8 cellular contexts compared by ENCODE assay signal in the genomic region with DNA sequence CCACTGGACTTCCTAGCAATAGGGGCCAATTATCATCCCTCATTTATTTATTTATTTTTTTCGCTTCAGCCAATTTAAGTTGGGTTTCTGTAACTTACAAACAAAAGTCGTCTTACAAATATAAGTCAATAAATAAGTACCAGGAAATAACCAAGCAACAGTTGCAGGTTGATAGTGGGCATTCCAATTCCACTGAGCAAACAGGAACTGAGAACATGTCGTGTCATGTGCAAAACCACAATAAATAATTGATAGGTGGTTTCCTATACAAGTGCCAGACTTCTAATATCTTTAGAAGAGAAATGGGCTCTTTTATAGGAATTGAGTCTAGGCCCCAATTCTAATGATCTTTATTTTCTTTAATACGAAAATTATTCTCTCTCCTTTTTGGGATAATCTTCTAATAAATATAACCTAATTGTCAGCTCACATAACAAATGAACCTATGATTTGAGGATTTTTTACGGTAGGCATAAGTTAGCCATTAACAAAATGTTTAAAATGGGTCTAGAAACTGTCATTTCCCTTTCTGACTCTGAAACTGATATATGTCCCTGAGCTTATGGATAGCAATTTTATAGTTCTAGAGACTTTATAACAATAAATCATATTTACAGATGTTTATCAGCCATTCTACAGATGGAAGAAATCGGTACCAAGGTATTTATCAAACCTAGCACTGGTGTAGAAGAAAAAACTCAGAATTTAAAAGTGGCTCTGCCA.
DNase-seq lines count a peak whose midpoint lies in the region; ATAC-seq, FAIRE-seq and TF ChIP-seq lines count a peak whose summit lies in the region.

No MANE protein-coding gene starts in this region.

- CTCF ChIA-PET in mammary epithelial cell (lab: Charles Lee; ENCODE audit: low non-redundant PET): no interaction called here

- peak; percentile 83 for ATAC-seq in GM21447 (IDR thresholded peaks at IDR 0.05; ENCODE audit: unreplicated experiment)
- ATAC-seq in HG03571 (IDR thresholded peaks at IDR 0.05; ENCODE audit: unreplicated experiment): peak; percentile 85
- no peak for ATAC-seq in GM23338
- no peak for ATAC-seq in omental fat pad (ENCODE audit: low FRiP score)

- no peaks in the 10 kb centered on the region for H3F3A ChIP-seq in GM23338 (replicated peaks; ENCODE audit: low read depth)

- no peak overlapping the region for H3K27ac Mint-ChIP-seq in GM23338

- WGBS in mammary epithelial cell (ENCODE audit: low coverage, missing lambda C conversion rate): 77% methylated on average over 6 of the region's 6 CpGs

- peaks cover 3% of the 10 kb centered on the region for H3K27me3 Mint-ChIP-seq in GM23338 (ENCODE audit: insufficient read depth, low read depth, poor library complexity)

- H2AFZ ChIP-seq in mammary epithelial cell (ENCODE audit: low read depth, low read length) (no peak overlapping the region), GM23338 (no peak overlapping the region)

- in situ Hi-C loops in mammary epithelial cell (cut with MboI; ENCODE audit: low sequenced_read_pairs in 2 of 2): no loop called here

- H4K20me1 ChIP-seq in mammary epithelial cell (ENCODE audit: insufficient read depth, low read length) (no peaks in the 10 kb centered on the region), GM23338 (replicated peaks; ENCODE audit: insufficient read depth) (no peaks in the 10 kb centered on the region)

- peak overlapping the region; percentile 31 for H3K4me2 ChIP-seq in mammary epithelial cell (ENCODE audit: insufficient read depth, low read depth, low read length)
- no peak overlapping the region for H3K4me2 ChIP-seq in GM23338

- no peak overlapping the region for H3K9ac ChIP-seq in mammary epithelial cell (ENCODE audit: insufficient read depth, low read length)

- H3K9me3 Mint-ChIP-seq in GM23338: peaks cover 18% of the 10 kb centered on the region; the same call in 2 of the 3 replicates

- H3K4me3 ChIP-seq in mammary epithelial cell (replicated peaks in 1 of 3; ENCODE audit: insufficient read depth in 1 of 3, low read depth in 2 of 3, low read length in 3 of 3): no peak overlapping the region
- no peak overlapping the region for H3K4me3 ChIP-seq in GM23338

- H3K4me3 Mint-ChIP-seq in GM23338: no peak overlapping the region

- H3K4me1 Mint-ChIP-seq in GM23338: peaks cover 21% of the 10 kb centered on the region

- DNase-seq in COLO668 (lab: John Stamatoyannopoulos, UW; ENCODE audit: unreplicated experiment): peak; percentile 14
- DNase-seq in mammary epithelial cell: peak; percentile 46
- no peak for DNase-seq in D721Med (ENCODE audit: insufficient read length, low spot score)
- DNase-seq in AG08396 (ENCODE audit: low spot score): no peak
- DNase-seq in GM23338 (ENCODE audit: low spot score): no peak
- no peak for DNase-seq in omental fat pad (ENCODE audit: low spot score)

- no peaks in the 10 kb centered on the region for H3K9me3 ChIP-seq in mammary epithelial cell (replicated peaks; ENCODE audit: insufficient read depth, low read length)

- dilution Hi-C loops in mammary epithelial cell (cut with HindIII; ENCODE audit: low sequenced_read_pairs): no loop called here

- BruUV-seq in mammary epithelial cell (replicated peaks; lab: Mats Ljungman, UMichigan): no TSS peak

- H3K9me2 ChIP-seq in GM23338 (ENCODE audit: insufficient read depth): no peaks in the 10 kb centered on the region

- peaks cover 56% of the 10 kb centered on the region for H3K79me2 ChIP-seq in mammary epithelial cell (ENCODE audit: insufficient read depth, low read length)
- no peaks in the 10 kb centered on the region for H3K79me2 ChIP-seq in GM23338 (replicated peaks; ENCODE audit: insufficient read depth)

- FAIRE-seq in D721Med (lab: Jason Lieb, UNC): no peak

- peaks cover 25% of the 10 kb centered on the region for H3K4me1 ChIP-seq in mammary epithelial cell (ENCODE audit: insufficient read depth, low read length)
- H3K4me1 ChIP-seq in GM23338 (ENCODE audit: insufficient read depth): peaks cover 18% of the 10 kb centered on the region; the same call in 1 of the 2 replicates

- H3K27me3 ChIP-seq in mammary epithelial cell (ENCODE audit: insufficient read depth, low read length): no peaks in the 10 kb centered on the region
- no peaks in the 10 kb centered on the region for H3K27me3 ChIP-seq in GM23338 (ENCODE audit: insufficient read depth)

- H3K36me3 ChIP-seq in mammary epithelial cell (ENCODE audit: insufficient read depth, low read length): peaks cover 3% of the 10 kb centered on the region
- H3K36me3 ChIP-seq in GM23338 (ENCODE audit: insufficient read depth): no peaks in the 10 kb centered on the region

- intact Hi-C loops in mammary epithelial cell (cut with micrococcal nuclease): no loop called here

- H3K27ac ChIP-seq in mammary epithelial cell (ENCODE audit: insufficient read depth, low read depth, low read length) (peak overlapping the region; percentile 54), GM23338 (ENCODE audit: low read depth) (no peak overlapping the region)

- no peak for TF ChIP-seq CTCF in mammary epithelial cell (conservative IDR thresholded peaks at IDR 0.05 in 1 of 2, IDR thresholded peaks at IDR 0.05 in 1 of 2; ENCODE audit: extremely low read depth in 1 of 2, insufficient read depth in 1 of 2, low read depth in 1 of 2, low read length in 2 of 2)
- no peak for TF ChIP-seq CTCF in D721Med (IDR thresholded peaks at IDR 0.05; ENCODE audit: insufficient read depth, missing control alignments)
- TF ChIP-seq CTCF in GM23338 (conservative IDR thresholded peaks at IDR 0.05; ENCODE audit: low read depth in 2 of 2): no peak
- TF ChIP-seq CTCF in omental fat pad (IDR thresholded peaks at IDR 0.05): no peak

- peaks cover 30% of the 10 kb centered on the region for H3K36me3 Mint-ChIP-seq in GM23338 (ENCODE audit: low read depth)

TF ChIP-seq in GM23338, 12 proteins besides CTCF, POLR2A, EP300 and RAD21:
- TF ChIP-seq EZH2 (IDR thresholded peaks at IDR 0.05; ENCODE audit: low read depth, unreplicated experiment): no peak
- no peak for TF ChIP-seq CREB1 (CRISPR knock-in tag; IDR thresholded peaks at IDR 0.05; ENCODE audit: low read depth)

Comparison
In these comparisons a context has a peak if more than half of its experiments do, and no peak if none do; other contexts are left out.
1. DNase-seq: peak in COLO668 (single experiment) and mammary epithelial cell (single experiment); none in D721Med (single experiment), AG08396 (single experiment), GM23338 (single experiment) and omental fat pad (single experiment).
2. ATAC-seq: peak in GM21447 (single experiment) and HG03571 (single experiment); none in GM23338 (single experiment) and omental fat pad (single experiment).